23 cellular contexts compared by ENCODE assay signal in the genomic region with DNA sequence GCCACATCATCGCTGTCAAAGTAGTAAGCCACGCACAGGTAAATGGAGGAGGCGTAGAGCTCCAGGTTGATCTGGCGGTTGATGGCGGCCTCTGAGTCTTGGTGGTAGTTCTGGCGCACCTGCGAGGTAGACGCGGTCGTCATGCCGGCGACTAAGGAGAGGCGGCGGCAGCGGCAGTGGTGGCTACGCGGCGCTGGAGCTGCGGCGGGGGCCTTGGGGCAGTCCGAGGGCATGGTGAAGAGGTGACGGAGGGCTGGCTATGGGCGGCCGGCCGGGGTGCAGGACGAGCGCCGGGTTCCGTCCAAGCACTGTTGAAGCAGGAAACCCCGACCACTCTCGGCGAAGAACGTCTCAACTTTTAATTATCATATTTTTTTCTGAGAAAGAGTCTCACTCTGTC.
"Had no signal": no experiment of that assay in that cellular context is flagged by ENCODE, and none has a peak within 500 bp of the region (broad histone marks: within the 10 kb centered on the region; RNA-seq: fewer than 3 reads in every experiment).

No MANE protein-coding gene starts in this region.

- H3K27me3 Mint-ChIP-seq: activated naive CD8-positive, alpha-beta T cell treated with anti-CD3 and anti-CD28 coated beads, Interleukin-2, amount 10 ng/mL, durations not matched to agents 7 days and 5 days had no signal

- H3K27ac ChIP-seq: adrenal gland, Peyer's patch, RWPE1, SJCRH30 had no signal

- H3K4me1 Mint-ChIP-seq: WTC11 had no signal

- H3K27ac Mint-ChIP-seq: activated naive CD8-positive, alpha-beta T cell treated with anti-CD3 and anti-CD28 coated beads, Interleukin-2, amount 10 ng/mL, durations not matched to agents 7 days and 5 days; activated T-cell treated with anti-CD3 and anti-CD28 coated beads, Interleukin-2, amount 50 U/mL, for 72 hours; WTC11 had no signal

- H3K27me3 ChIP-seq: adrenal gland, Peyer's patch, SJCRH30 had no signal

- DNase-seq: activated CD4-positive, alpha-beta T cell treated with anti-CD3 and anti-CD28 coated beads for 48 hours; activated CD4-positive, alpha-beta T cell treated with anti-CD3 and anti-CD28 coated beads, Interleukin-2, amount 50 U/mL, for 4 hours; activated CD4-positive, CD25-positive, alpha-beta regulatory T cell treated with anti-CD3 and anti-CD28 coated beads, Interleukin-2, amount 50 U/mL, for 72 hours; activated CD8-positive, alpha-beta memory T cell treated with anti-CD3 and anti-CD28 coated beads for 24 hours; activated naive CD4-positive, alpha-beta T cell treated with anti-CD3 and anti-CD28 coated beads, Interleukin-2, amount 50 U/mL, for 16 hours; activated naive CD8-positive, alpha-beta T cell treated with anti-CD3 and anti-CD28 coated beads, Interleukin-2, amount 10 ng/mL, durations not matched to agents 7 days and 5 days; activated T-cell treated with anti-CD3 and anti-CD28 coated beads, Interleukin-2, amount 50 U/mL, for 72 hours; adrenal gland; anterior cingulate cortex; Karpas-422; MM.1S; NCI-H1105 treated with DMSO at 0.1 percent for 48 hours; NCI-H1436 treated with DMSO at 0.1 percent for 48 hours; NCI-H187; NCI-H2081; NCI-H510A treated with DMSO at 0.1 percent for 48 hours; Peyer's patch; Right ventricle myocardium superior; SJCRH30; SK-N-SH; T-helper 9 cell had no signal

- ATAC-seq: activated T-cell treated with anti-CD3 and anti-CD28 coated beads, Interleukin-2, amount 50 U/mL, for 72 hours; WTC11 had no signal

- H3K9me3 ChIP-seq: adrenal gland, Peyer's patch, SK-N-SH had no signal

- H3K9me3 Mint-ChIP-seq: activated naive CD8-positive, alpha-beta T cell treated with anti-CD3 and anti-CD28 coated beads, Interleukin-2, amount 10 ng/mL, durations not matched to agents 7 days and 5 days; activated T-cell treated with anti-CD3 and anti-CD28 coated beads, Interleukin-2, amount 50 U/mL, for 72 hours; WTC11 had no signal

- H3K4me3 Mint-ChIP-seq: activated naive CD8-positive, alpha-beta T cell treated with anti-CD3 and anti-CD28 coated beads, Interleukin-2, amount 10 ng/mL, durations not matched to agents 7 days and 5 days; activated T-cell treated with anti-CD3 and anti-CD28 coated beads, Interleukin-2, amount 50 U/mL, for 72 hours; WTC11 had no signal
